Comparison of ENCODE assay signal across 10 cellular contexts in the genomic region with DNA sequence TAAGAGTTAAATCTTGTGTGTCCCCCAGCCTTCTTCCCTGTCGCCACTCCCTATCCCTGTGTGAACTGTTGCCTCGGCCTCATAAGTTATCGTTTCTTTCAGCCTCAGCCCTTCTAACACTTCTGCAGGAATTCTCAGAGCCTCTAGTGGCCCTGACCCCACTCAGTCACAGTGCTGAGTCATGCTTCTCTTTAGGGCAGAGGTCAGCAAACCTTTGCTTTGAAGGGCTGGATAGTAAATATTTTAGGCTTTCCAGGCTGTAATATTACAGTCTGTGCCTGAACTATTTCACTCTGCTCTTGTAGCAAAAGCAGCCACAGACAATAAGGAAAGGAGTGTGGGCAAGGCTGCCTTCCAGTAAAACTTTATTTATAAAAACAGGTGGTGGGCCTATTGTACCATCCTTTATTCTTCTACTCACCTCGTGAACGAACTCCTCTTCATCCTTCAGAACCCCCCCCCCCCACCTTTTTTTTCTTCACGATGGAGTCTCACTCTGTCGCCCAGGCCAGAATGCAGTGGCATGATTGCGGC. TPM values are rescaled to one million over a fixed set of nuclear protein-coding genes. Genes with fewer than 3 reads are reported as not detected.
DNase-seq lines count a peak whose midpoint lies in the region; ATAC-seq and TF ChIP-seq lines count a peak whose summit lies in the region.
"Had no signal": no experiment of that assay in that cellular context is flagged by ENCODE, and none has a peak within 500 bp of the region (broad histone marks: within the 10 kb centered on the region; RNA-seq: fewer than 3 reads in every experiment).

No MANE protein-coding gene starts in this region.

- peak overlapping the region in 3 of 4 donors; percentile 20 to 49 (median 26) for H3K27ac ChIP-seq in tibial nerve

- H3K4me3 ChIP-seq in tibial nerve, result no peak overlapping the region

- no peaks in the 10 kb centered on the region for H3K9me3 ChIP-seq in tibial nerve

- H3K27me3 ChIP-seq in tibial nerve, result no peaks in the 10 kb centered on the region

- TF ChIP-seq POLR2A in tibial nerve (IDR thresholded peaks at IDR 0.05), result no peak

- TF ChIP-seq CTCF in tibial nerve (IDR thresholded peaks at IDR 0.05) (no peak), GM10266 (IDR thresholded peaks at IDR 0.05; ENCODE audit: control insufficient read depth, insufficient read depth, low read depth, missing control alignments) (no peak)

- peak; percentile 96 for ATAC-seq in left lobe of liver
- no peak for ATAC-seq in GM21367 (IDR thresholded peaks at IDR 0.05; ENCODE audit: unreplicated experiment)
- ATAC-seq in HG02852 (IDR thresholded peaks at IDR 0.05; ENCODE audit: unreplicated experiment), result no peak

- H3K4me1 ChIP-seq in tibial nerve, result peaks cover 0 to 38% (median 4%) of the 10 kb centered on the region in 4 donors

- 69% methylated on average over 8 of the region's 8 CpGs for WGBS in tibial nerve, 2 donors

- DNase-seq in NOMO-1 treated with DMSO at 0.1 percent for 48 hours (lab: John Stamatoyannopoulos, UW; ENCODE audit: unreplicated experiment) (peak; percentile 17), NOMO-1 treated with dmso at 0.1 percent for 144 hours (lab: John Stamatoyannopoulos, UW; ENCODE audit: unreplicated experiment) (no peak), amniotic epithelial cell (ENCODE audit: low read depth) (peak; percentile 74), left lobe of liver (ENCODE audit: low spot score) (peak; percentile 77), tibial nerve (ENCODE audit: low spot score in 2 of 2) (no peak), GM10266 (ENCODE audit: extremely low spot score) (no peak)
- DNase-seq: Karpas-422, natural killer cell had no signal

- H3K36me3 ChIP-seq in tibial nerve, result peaks cover 0 to 15% (median 13%) of the 10 kb centered on the region in 3 donors

- TF ChIP-seq EP300 in tibial nerve (IDR thresholded peaks at IDR 0.05), result no peak

RNA-seq across cellular contexts. Expression of a gene that starts 22.1 kb away (rescaled TPM):
- total RNA-seq in left lobe of liver, result 28.9 TPM
- total RNA-seq in tibial nerve, result 100 to 1,000 TPM in 3 of 4 donors, 10 to 100 TPM in 1; 61.7 to 201 (median 115) TPM

RNA-seq across cellular contexts. Expression of a gene that starts 22.4 kb away (rescaled TPM):
- total RNA-seq in left lobe of liver (5.1 TPM), tibial nerve (10 to 100 TPM in 1 of 4 donors, 1 to 10 TPM in 3; 2.6 to 11.6 (median 4.3) TPM)

Comparison
In these comparisons a context has a peak if more than half of its experiments do, and no peak if none do; other contexts are left out.
1. DNase-seq: peak in NOMO-1 treated with DMSO at 0.1 percent for 48 hours (single experiment), amniotic epithelial cell (single experiment) and left lobe of liver (single experiment); none in NOMO-1 treated with dmso at 0.1 percent for 144 hours (single experiment), tibial nerve (0 of 2) and GM10266 (single experiment).